ENCODE assay signal across 11 cellular contexts in the genomic region with DNA sequence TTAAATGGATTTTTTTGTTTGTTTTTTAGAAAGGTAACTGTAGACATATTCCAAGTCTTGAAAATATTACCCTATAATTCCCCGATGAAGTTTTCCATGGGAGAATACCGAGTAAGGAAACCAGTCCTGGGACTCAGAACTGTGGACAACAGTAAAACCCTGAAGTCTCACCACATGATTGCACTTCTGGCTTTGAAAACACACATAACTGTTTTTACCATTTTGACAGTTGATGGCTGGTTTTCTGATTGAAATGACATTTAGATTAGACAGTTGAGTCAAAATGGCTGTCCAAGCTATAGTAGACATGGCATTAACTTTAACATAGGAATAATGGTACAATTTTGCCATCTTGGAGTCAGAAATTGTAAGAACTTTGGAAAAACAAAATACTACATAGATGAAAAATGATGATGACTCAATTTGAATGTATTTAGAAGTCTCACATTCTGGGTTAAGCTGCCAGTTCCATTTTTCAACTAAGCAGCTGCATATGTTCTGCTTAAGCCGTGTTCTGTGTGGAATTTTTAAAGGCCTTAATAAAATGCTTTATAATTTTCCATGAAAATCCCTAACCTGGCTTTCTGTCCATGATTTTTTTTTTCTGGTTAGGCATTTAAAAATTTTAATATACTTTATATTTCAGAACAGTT. TPM values are rescaled to one million over a fixed set of nuclear protein-coding genes. Genes with fewer than 3 reads are reported as not detected.
DNase-seq lines count a peak whose midpoint lies in the region; ATAC-seq and TF ChIP-seq lines count a peak whose summit lies in the region.
"Had no signal": no experiment of that assay in that cellular context is flagged by ENCODE, and none has a peak within 500 bp of the region (broad histone marks: within the 10 kb centered on the region; RNA-seq: fewer than 3 reads in every experiment).

No MANE protein-coding gene starts in this region.

- H3K27me3 Mint-ChIP-seq in activated CD4-positive, alpha-beta T cell treated with anti-CD3 and anti-CD28 coated beads for 36 hours = no peaks in the 10 kb centered on the region
- H3K27me3 Mint-ChIP-seq in T-helper 17 cell = no peaks in the 10 kb centered on the region
- H3K27me3 Mint-ChIP-seq in stimulated activated naive B cell treated with anti-CD40 and anti-IgM and Interleukin-4, amounts not matched to agents 10 μg/mL and 1 μg/mL and 100 μg/mL, for 72 hours = no peaks in the 10 kb centered on the region

- POLR2A ChIA-PET in activated CD4-positive, alpha-beta T cell treated with anti-CD3 and anti-CD28 coated beads for 36 hours (lab: Charles Lee) = interaction anchor here (0.7 to 1.2 kb wide), 4 partner anchors 12 to 46 kb away, joined by 3 to 13 read pairs (median 4); no protein-coding TSS in a partner anchor

- no peak overlapping the region for H3K4me3 ChIP-seq in fibroblast of mammary gland (ENCODE audit: control insufficient read depth, low read depth, low read length)
- H3K4me3 ChIP-seq: pancreas had no signal

- intact Hi-C loops in activated CD4-positive, alpha-beta T cell treated with anti-CD3 and anti-CD28 coated beads for 36 hours (cut with DNase I, micrococcal nuclease) = loop anchor here (2.0 to 10.0 kb wide), 3 partner anchors 47 to 119 kb away; no protein-coding TSS in a partner anchor

- H3K27ac Mint-ChIP-seq in activated CD4-positive, alpha-beta T cell treated with anti-CD3 and anti-CD28 coated beads for 36 hours = peak overlapping the region; percentile 98
- peak overlapping the region; percentile 99 for H3K27ac Mint-ChIP-seq in T-helper 17 cell
- peak overlapping the region; percentile 97 for H3K27ac Mint-ChIP-seq in stimulated activated naive B cell treated with anti-CD40 and anti-IgM and Interleukin-4, amounts not matched to agents 10 μg/mL and 1 μg/mL and 100 μg/mL, for 72 hours

- no peak for ATAC-seq in activated CD4-positive, alpha-beta T cell treated with anti-CD3 and anti-CD28 coated beads for 36 hours
- no peak for ATAC-seq in T-helper 17 cell
- no peak for ATAC-seq in stimulated activated naive B cell treated with anti-CD40 and anti-IgM and Interleukin-4, amounts not matched to agents 10 μg/mL and 1 μg/mL and 100 μg/mL, for 72 hours (replicated peaks)
- ATAC-seq in GM18861 (IDR thresholded peaks at IDR 0.05; ENCODE audit: unreplicated experiment) = no peak
- ATAC-seq: pancreas had no signal

- H3K4me1 Mint-ChIP-seq in activated CD4-positive, alpha-beta T cell treated with anti-CD3 and anti-CD28 coated beads for 36 hours = peaks cover 41% of the 10 kb centered on the region
- H3K4me1 Mint-ChIP-seq in T-helper 17 cell = peaks cover 41% of the 10 kb centered on the region
- peaks cover 36 to 66% of the 10 kb centered on the region in 2 donors for H3K4me1 Mint-ChIP-seq in stimulated activated naive B cell treated with anti-CD40 and anti-IgM and Interleukin-4, amounts not matched to agents 10 μg/mL and 1 μg/mL and 100 μg/mL, for 72 hours

- peaks cover 17% of the 10 kb centered on the region for H3K36me3 Mint-ChIP-seq in activated CD4-positive, alpha-beta T cell treated with anti-CD3 and anti-CD28 coated beads for 36 hours (ENCODE audit: low read depth)
- H3K36me3 Mint-ChIP-seq in T-helper 17 cell (ENCODE audit: low read depth) = peaks cover 8% of the 10 kb centered on the region
- H3K36me3 Mint-ChIP-seq in stimulated activated naive B cell treated with anti-CD40 and anti-IgM and Interleukin-4, amounts not matched to agents 10 μg/mL and 1 μg/mL and 100 μg/mL, for 72 hours = peaks cover 24 to 29% of the 10 kb centered on the region in 2 donors

- no peak overlapping the region for H3K4me3 Mint-ChIP-seq in activated CD4-positive, alpha-beta T cell treated with anti-CD3 and anti-CD28 coated beads for 36 hours
- H3K4me3 Mint-ChIP-seq in T-helper 17 cell = peak overlapping the region; percentile 98
- H3K4me3 Mint-ChIP-seq in stimulated activated naive B cell treated with anti-CD40 and anti-IgM and Interleukin-4, amounts not matched to agents 10 μg/mL and 1 μg/mL and 100 μg/mL, for 72 hours = no peak overlapping the region

- peaks cover 3% of the 10 kb centered on the region for H3K9me3 Mint-ChIP-seq in activated CD4-positive, alpha-beta T cell treated with anti-CD3 and anti-CD28 coated beads for 36 hours (ENCODE audit: low read depth)
- H3K9me3 Mint-ChIP-seq in stimulated activated naive B cell treated with anti-CD40 and anti-IgM and Interleukin-4, amounts not matched to agents 10 μg/mL and 1 μg/mL and 100 μg/mL, for 72 hours = peaks cover 2 to 4% of the 10 kb centered on the region in 2 donors

- CTCF ChIA-PET in activated CD4-positive, alpha-beta T cell treated with anti-CD3 and anti-CD28 coated beads for 36 hours (lab: Charles Lee) = interaction anchor here (0.8 to 5.7 kb wide), 6 partner anchors 12 to 62 kb away, joined by 3 to 50 read pairs (median 5); a partner anchor contains a TSS

- no peak for DNase-seq in activated CD4-positive, alpha-beta T cell treated with anti-CD3 and anti-CD28 coated beads for 36 hours
- DNase-seq in activated CD4-positive, alpha-beta T cell treated with anti-CD3 and anti-CD28 coated beads for 1 hour = no peak
- DNase-seq in T-helper 17 cell = no peak
- DNase-seq in fibroblast of mammary gland (ENCODE audit: low read depth) = peak; percentile 72
- DNase-seq in stimulated activated naive B cell treated with anti-CD40 and anti-IgM and Interleukin-4, amounts not matched to agents 10 μg/mL and 1 μg/mL and 100 μg/mL, for 72 hours = no peak
- DNase-seq in epidermal melanocyte (ENCODE audit: insufficient read length, low spot score) = no peak
- no peak for DNase-seq in ureter (ENCODE audit: low spot score)
- DNase-seq: 8988T, islet precursor cell, pancreas had no signal

- no peak for TF ChIP-seq CTCF in fibroblast of mammary gland (conservative IDR thresholded peaks at IDR 0.05; ENCODE audit: control insufficient read depth, insufficient read depth, low read depth, low read length)

- H3K9me3 ChIP-seq in T-helper 17 cell (ENCODE audit: control insufficient read depth, low read length, poor library complexity, severe bottlenecking) = no peaks in the 10 kb centered on the region
- H3K9me3 ChIP-seq: pancreas had no signal

RNA-seq across cellular contexts. Expression of a gene that starts 38.3 kb away (rescaled TPM):
- total RNA-seq in activated CD4-positive, alpha-beta T cell treated with anti-CD3 and anti-CD28 coated beads for 36 hours = 100 to 1,000 TPM; 161 to 188 TPM
- 100 to 1,000 TPM; 368 to 424 TPM for total RNA-seq in T-helper 17 cell
- total RNA-seq in ureter = 35.7 TPM
